9 cellular contexts compared by ENCODE assay signal in the genomic region with DNA sequence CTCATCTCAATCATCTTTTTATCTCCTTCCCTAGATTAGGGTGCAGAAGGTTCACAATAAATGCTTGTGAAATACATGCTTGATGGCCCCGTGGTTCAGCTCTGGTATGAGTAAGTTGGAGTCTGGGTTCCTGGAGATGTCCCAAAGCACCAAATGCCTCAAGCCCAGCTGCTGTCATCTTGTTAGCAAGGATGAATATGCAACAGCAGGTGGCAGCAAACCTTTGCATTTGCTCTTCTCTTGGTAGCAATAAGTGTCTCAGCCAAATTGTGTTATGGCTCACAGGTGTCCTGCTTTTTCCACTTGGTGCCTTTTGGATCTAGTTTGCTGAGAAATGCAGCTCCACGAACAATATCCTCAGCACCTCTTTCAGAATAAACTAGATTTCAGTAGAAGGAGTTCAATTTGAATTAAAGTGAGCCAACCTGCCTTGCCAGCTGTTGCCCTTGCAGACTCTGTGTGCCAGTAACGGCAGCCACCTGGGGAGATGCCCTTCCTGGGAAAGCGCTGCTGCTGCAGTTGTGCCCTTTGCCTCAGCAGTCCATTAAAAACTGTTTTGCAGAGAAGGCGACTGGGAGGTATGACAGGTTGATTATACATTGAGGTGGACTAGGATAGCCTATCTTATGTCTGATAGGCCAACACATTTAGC.
A peak's percentile ranks its signal among the peaks of the same experiment; 100 is the strongest.
DNase-seq lines count a peak whose midpoint lies in the region; ATAC-seq, FAIRE-seq and TF ChIP-seq lines count a peak whose summit lies in the region.
"Had no signal": no experiment of that assay in that cellular context is flagged by ENCODE, and none has a peak within 500 bp of the region (broad histone marks: within the 10 kb centered on the region; RNA-seq: fewer than 3 reads in every experiment).

No MANE protein-coding gene starts in this region.

- H3K4me3 ChIP-seq in keratinocyte (ENCODE audit: control insufficient read depth in 2 of 3, extremely low read depth in 1 of 3, insufficient read depth in 2 of 3, low read depth in 1 of 3, low read length in 3 of 3): no peak overlapping the region

- TF ChIP-seq CTCF in GM12872 (IDR thresholded peaks at IDR 0.05; ENCODE audit: insufficient read depth, low read depth, low read length) (peak; percentile 65), brain (conservative IDR thresholded peaks at IDR 0.05) (peak; percentile 90 to 92), keratinocyte (optimal IDR thresholded peaks at IDR 0.05 in 1 of 3, IDR thresholded peaks at IDR 0.05 in 1 of 3, conservative IDR thresholded peaks at IDR 0.05 in 1 of 3; ENCODE audit: extremely low read depth in 1 of 3, insufficient read depth in 2 of 3, low read length in 3 of 3) (peak; percentile 67 to 89 (median 75))

- H3K36me3 ChIP-seq in keratinocyte (ENCODE audit: control insufficient read depth in 2 of 2, extremely low read depth in 1 of 2, insufficient read depth in 2 of 2, low read length in 2 of 2): no peaks in the 10 kb centered on the region

- H3K4me1 Mint-ChIP-seq in brain: peaks cover 4% of the 10 kb centered on the region
- H3K4me1 Mint-ChIP-seq: immature natural killer cell had no signal

- H4K20me1 ChIP-seq in keratinocyte (ENCODE audit: control insufficient read depth, extremely low read depth, insufficient read depth, low read length): no peaks in the 10 kb centered on the region

- H3K4me1 ChIP-seq in keratinocyte (ENCODE audit: control insufficient read depth, extremely low read depth, insufficient read depth, low read length): no peaks in the 10 kb centered on the region

- H2AFZ ChIP-seq in keratinocyte (ENCODE audit: control insufficient read depth, low read length): no peak overlapping the region

- peak; percentile 50 for DNase-seq in ACHN
- peak; percentile 34 for DNase-seq in HK-2 (ENCODE audit: unreplicated experiment)
- peak; percentile 70 for DNase-seq in NCI-H524 treated with DMSO at 0.1 percent for 48 hours (lab: John Stamatoyannopoulos, UW)
- DNase-seq in keratinocyte (ENCODE audit: low read depth, low spot score): peak; percentile 26
- peak in 32 of 49 donors; percentile 1 to 51 (median 8) for DNase-seq in substantia nigra (lab: John Stamatoyannopoulos, UW)

- no peaks in the 10 kb centered on the region for H3K79me2 ChIP-seq in keratinocyte (ENCODE audit: control insufficient read depth, insufficient read depth, low read length)

- no peaks in the 10 kb centered on the region for H3K9me3 ChIP-seq in keratinocyte (ENCODE audit: control insufficient read depth, low read depth, low read length)

- H3K36me3 Mint-ChIP-seq in brain: no peaks in the 10 kb centered on the region
- H3K36me3 Mint-ChIP-seq: immature natural killer cell had no signal

- H3K9me1 ChIP-seq in keratinocyte (ENCODE audit: control insufficient read depth, extremely low read depth, insufficient read depth, low read length): no peaks in the 10 kb centered on the region

- H3K9me3 Mint-ChIP-seq in brain: peaks cover 0 to 8% (median 4%) of the 10 kb centered on the region in 5 experiments

- peak; percentile 92 for FAIRE-seq in keratinocyte (lab: Jason Lieb, UNC)

- no peak overlapping the region for H3K4me3 Mint-ChIP-seq in brain
- H3K4me3 Mint-ChIP-seq: immature natural killer cell had no signal

- H3K27ac ChIP-seq in keratinocyte (ENCODE audit: control insufficient read depth, insufficient read depth, low read length) (no peak overlapping the region), substantia nigra (ENCODE audit: low read depth, low read length, poor library complexity, severe bottlenecking) (no peak overlapping the region)

- no peaks in the 10 kb centered on the region for H3K27me3 ChIP-seq in keratinocyte (ENCODE audit: control insufficient read depth, extremely low read depth, insufficient read depth, low read length)

- in situ Hi-C loops in ACHN (cut with HindIII; ENCODE audit: low pct_ligation_motif_present, low pct_unique_long_range_greater_than_20kb, low sequenced_read_pairs): no loop called here

- dilution Hi-C loops in keratinocyte (cut with MboI; ENCODE audit: extremely low pct_ligation_motif_present, low sequenced_read_pairs): no loop called here

- H3K27ac Mint-ChIP-seq in brain: no peak overlapping the region
- H3K27ac Mint-ChIP-seq: immature natural killer cell had no signal

- no peak overlapping the region for H3K9ac ChIP-seq in keratinocyte (ENCODE audit: control insufficient read depth, extremely low read depth, insufficient read depth, low read length)

- H3K4me2 ChIP-seq in keratinocyte (ENCODE audit: control insufficient read depth, extremely low read depth, insufficient read depth, low read depth, low read length): no peak overlapping the region

- H3K27me3 Mint-ChIP-seq in brain: peaks cover 3% of the 10 kb centered on the region

- no peak for ATAC-seq in GM19452 (IDR thresholded peaks at IDR 0.05; ENCODE audit: unreplicated experiment)

Comparison
In these comparisons a context has a peak if more than half of its experiments do, and no peak if none do; other contexts are left out.
1. DNase-seq: peak in every context shown above with its lines; median percentile 70 in NCI-H524 treated with DMSO at 0.1 percent for 48 hours; 50 in ACHN; 34 in HK-2; 26 in keratinocyte; 8 in substantia nigra.